Comparison of ENCODE assay signal across 11 cellular contexts in the genomic region with DNA sequence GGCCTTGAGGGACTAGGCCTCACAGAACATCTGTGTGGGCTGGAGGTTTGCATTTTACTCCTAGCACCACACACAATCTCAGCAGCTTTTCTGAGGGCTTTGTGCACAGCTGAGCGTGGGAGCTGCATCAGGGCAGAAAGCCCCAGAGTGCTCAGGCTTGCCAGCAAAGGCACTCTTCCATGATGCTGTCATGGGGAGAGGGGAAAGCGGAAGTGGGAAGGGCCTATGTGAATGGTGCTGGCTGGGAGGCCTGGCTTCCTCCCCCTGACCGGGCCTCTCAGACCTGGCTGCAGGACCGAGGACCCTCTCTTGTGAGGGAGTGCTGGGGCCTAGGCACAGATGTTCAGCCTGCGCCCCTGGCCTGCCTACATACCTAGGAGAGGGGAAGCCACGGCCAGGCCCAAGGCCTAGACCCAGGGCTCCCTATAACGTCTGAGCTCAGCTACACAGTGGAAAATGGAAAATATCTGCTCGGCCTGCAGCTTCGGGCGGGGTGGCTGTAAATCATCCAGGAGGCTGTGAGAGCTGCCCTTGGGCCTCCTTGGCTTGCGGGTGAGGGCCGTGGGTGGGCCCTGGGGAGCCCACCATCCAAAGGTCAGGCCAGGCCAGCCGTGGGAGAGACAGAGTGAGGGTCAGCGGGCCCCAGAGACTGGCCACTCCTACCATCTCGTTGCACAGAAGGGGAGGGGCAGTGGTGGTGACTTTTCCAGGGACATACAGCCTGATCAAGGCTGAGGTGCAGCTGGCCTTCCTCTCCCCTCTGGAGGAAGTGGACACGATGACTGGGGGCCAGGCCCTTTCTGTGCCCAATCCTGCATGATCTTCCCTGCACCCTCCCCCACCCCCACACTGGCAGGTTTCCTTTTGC. TPM values are rescaled to one million over a fixed set of nuclear protein-coding genes. Genes with fewer than 3 reads are reported as not detected.
DNase-seq lines count a peak whose midpoint lies in the region; ATAC-seq and TF ChIP-seq lines count a peak whose summit lies in the region.
"Had no signal": no experiment of that assay in that cellular context is flagged by ENCODE, and none has a peak within 500 bp of the region (broad histone marks: within the 10 kb centered on the region; RNA-seq: fewer than 3 reads in every experiment).

No MANE protein-coding gene starts in this region.

- H3K4me1 Mint-ChIP-seq in chondrocyte (ENCODE audit: low read depth): peaks cover 91% of the 10 kb centered on the region
- H3K4me1 Mint-ChIP-seq in activated CD8-positive, alpha-beta T cell treated with anti-CD3 and anti-CD28 coated beads, Interleukin-2, amount 10 ng/mL, durations not matched to agents 7 days and 5 days (ENCODE audit: low read depth): no peaks in the 10 kb centered on the region
- H3K4me1 Mint-ChIP-seq in activated T-cell treated with anti-CD3 and anti-CD28 coated beads, Interleukin-2, amount 50 U/mL, for 4 hours (ENCODE audit: low read depth): no peaks in the 10 kb centered on the region
- peaks cover 0 to 1% (median 0%) of the 10 kb centered on the region in 7 donors for H3K4me1 Mint-ChIP-seq in naive thymus-derived CD4-positive, alpha-beta T cell

- intact Hi-C loops in sigmoid colon (cut with DNase I): no loop called here
- intact Hi-C loops in naive thymus-derived CD4-positive, alpha-beta T cell (cut with micrococcal nuclease): no loop called here

- H3K4me3 Mint-ChIP-seq in chondrocyte (ENCODE audit: unreplicated experiment): peak overlapping the region; percentile 25
- no peak overlapping the region for H3K4me3 Mint-ChIP-seq in activated CD8-positive, alpha-beta T cell treated with anti-CD3 and anti-CD28 coated beads, Interleukin-2, amount 10 ng/mL, durations not matched to agents 7 days and 5 days
- no peak overlapping the region for H3K4me3 Mint-ChIP-seq in activated T-cell treated with anti-CD3 and anti-CD28 coated beads, Interleukin-2, amount 50 U/mL, for 4 hours
- H3K4me3 Mint-ChIP-seq in naive thymus-derived CD4-positive, alpha-beta T cell: no peak overlapping the region

- H3K9me3 ChIP-seq in sigmoid colon: no peaks in the 10 kb centered on the region
- H3K9me3 ChIP-seq in naive thymus-derived CD4-positive, alpha-beta T cell (ENCODE audit: control insufficient read depth in 2 of 3, low read length in 3 of 3): no peaks in the 10 kb centered on the region
- H3K9me3 ChIP-seq: Caco-2 had no signal

- H3K27ac Mint-ChIP-seq in chondrocyte (ENCODE audit: unreplicated experiment): peak overlapping the region; percentile 91
- H3K27ac Mint-ChIP-seq in activated CD8-positive, alpha-beta T cell treated with anti-CD3 and anti-CD28 coated beads, Interleukin-2, amount 10 ng/mL, durations not matched to agents 7 days and 5 days: no peak overlapping the region
- no peak overlapping the region for H3K27ac Mint-ChIP-seq in naive thymus-derived CD4-positive, alpha-beta T cell

- TF ChIP-seq POLR2A in sigmoid colon (IDR thresholded peaks at IDR 0.05): no peak

- ATAC-seq in activated CD8-positive, alpha-beta T cell treated with anti-CD3 and anti-CD28 coated beads, Interleukin-2, amount 10 ng/mL, durations not matched to agents 7 days and 5 days: no peak
- ATAC-seq in activated T-cell treated with anti-CD3 and anti-CD28 coated beads, Interleukin-2, amount 50 U/mL, for 4 hours: no peak
- no peak for ATAC-seq in naive thymus-derived CD4-positive, alpha-beta T cell
- ATAC-seq: foreskin keratinocyte had no signal

- no peak for TF ChIP-seq CTCF in chondrocyte (IDR thresholded peaks at IDR 0.05)
- TF ChIP-seq CTCF in sigmoid colon (IDR thresholded peaks at IDR 0.05): no peak

- 53 to 63% methylated on average over 16 of the region's 16 CpGs for WGBS in sigmoid colon, 2 donors

- no peak overlapping the region for H3K4me3 ChIP-seq in sigmoid colon
- H3K4me3 ChIP-seq in naive thymus-derived CD4-positive, alpha-beta T cell (ENCODE audit: low read length): no peak overlapping the region

- H3K27me3 Mint-ChIP-seq in chondrocyte (ENCODE audit: low read depth): no peaks in the 10 kb centered on the region
- H3K27me3 Mint-ChIP-seq in activated CD8-positive, alpha-beta T cell treated with anti-CD3 and anti-CD28 coated beads, Interleukin-2, amount 10 ng/mL, durations not matched to agents 7 days and 5 days (ENCODE audit: low read depth): peaks cover 12% of the 10 kb centered on the region
- H3K27me3 Mint-ChIP-seq in activated T-cell treated with anti-CD3 and anti-CD28 coated beads, Interleukin-2, amount 50 U/mL, for 4 hours (ENCODE audit: low read depth): peaks cover 13% of the 10 kb centered on the region
- H3K27me3 Mint-ChIP-seq in naive thymus-derived CD4-positive, alpha-beta T cell: peaks cover 0 to 30% (median 21%) of the 10 kb centered on the region in 5 donors

- DNase-seq in ELF-1 (ENCODE audit: low read depth, low spot score) (peak; percentile 57), chondrocyte (ENCODE audit: low spot score) (peak; percentile 62), islet precursor cell (peak; percentile 61), sigmoid colon (peak; percentile 86), kidney tubule cell (ENCODE audit: low spot score) (no peak)
- DNase-seq in activated CD8-positive, alpha-beta T cell treated with anti-CD3 and anti-CD28 coated beads, Interleukin-2, amount 10 ng/mL, durations not matched to agents 7 days and 5 days: no peak
- no peak for DNase-seq in activated T-cell treated with anti-CD3 and anti-CD28 coated beads, Interleukin-2, amount 50 U/mL, for 4 hours
- no peak for DNase-seq in naive thymus-derived CD4-positive, alpha-beta T cell
- DNase-seq: foreskin keratinocyte had no signal

- TF ChIP-seq EP300 in sigmoid colon (IDR thresholded peaks at IDR 0.05): no peak

- no peaks in the 10 kb centered on the region for H3K27me3 ChIP-seq in sigmoid colon
- H3K27me3 ChIP-seq in naive thymus-derived CD4-positive, alpha-beta T cell (ENCODE audit: control insufficient read depth in 2 of 2, insufficient read depth in 2 of 2, low read length in 2 of 2): no peaks in the 10 kb centered on the region

- H3K36me3 ChIP-seq in sigmoid colon: no peaks in the 10 kb centered on the region
- no peaks in the 10 kb centered on the region for H3K36me3 ChIP-seq in naive thymus-derived CD4-positive, alpha-beta T cell (ENCODE audit: control insufficient read depth in 2 of 3, insufficient read depth in 3 of 3, low read length in 3 of 3)

- no peaks in the 10 kb centered on the region for H3K36me3 Mint-ChIP-seq in chondrocyte (ENCODE audit: low read depth)
- H3K36me3 Mint-ChIP-seq in activated CD8-positive, alpha-beta T cell treated with anti-CD3 and anti-CD28 coated beads, Interleukin-2, amount 10 ng/mL, durations not matched to agents 7 days and 5 days (ENCODE audit: low read depth): no peaks in the 10 kb centered on the region
- H3K36me3 Mint-ChIP-seq in activated T-cell treated with anti-CD3 and anti-CD28 coated beads, Interleukin-2, amount 50 U/mL, for 4 hours (ENCODE audit: insufficient read depth): no peaks in the 10 kb centered on the region
- no peaks in the 10 kb centered on the region for H3K36me3 Mint-ChIP-seq in naive thymus-derived CD4-positive, alpha-beta T cell

- peaks cover 0 to 34% (median 28%) of the 10 kb centered on the region in 4 donors for H3K4me1 ChIP-seq in sigmoid colon
- H3K4me1 ChIP-seq in naive thymus-derived CD4-positive, alpha-beta T cell (ENCODE audit: control insufficient read depth in 2 of 2, insufficient read depth in 2 of 2, low read length in 2 of 2): no peaks in the 10 kb centered on the region
- H3K4me1 ChIP-seq: foreskin keratinocyte had no signal

- POLR2A ChIA-PET in activated CD8-positive, alpha-beta T cell treated with anti-CD3 and anti-CD28 coated beads, Interleukin-2, amount 10 ng/mL, durations not matched to agents 7 days and 5 days (lab: Charles Lee): interaction anchor here (0.7 kb wide), 1 partner anchor 47 kb away, joined by 3 read pairs; no protein-coding TSS in a partner anchor
- POLR2A ChIA-PET in naive thymus-derived CD4-positive, alpha-beta T cell (lab: Charles Lee): no interaction called here

- peak overlapping the region; percentile 65 to 78 (median 72) for H3K27ac ChIP-seq in sigmoid colon
- no peak overlapping the region for H3K27ac ChIP-seq in naive thymus-derived CD4-positive, alpha-beta T cell (ENCODE audit: low read depth, low read length)
- H3K27ac ChIP-seq: foreskin keratinocyte had no signal

- no peaks in the 10 kb centered on the region for H3K9me3 Mint-ChIP-seq in chondrocyte (ENCODE audit: low read depth)
- H3K9me3 Mint-ChIP-seq in activated CD8-positive, alpha-beta T cell treated with anti-CD3 and anti-CD28 coated beads, Interleukin-2, amount 10 ng/mL, durations not matched to agents 7 days and 5 days (ENCODE audit: insufficient read depth): no peaks in the 10 kb centered on the region
- H3K9me3 Mint-ChIP-seq in activated T-cell treated with anti-CD3 and anti-CD28 coated beads, Interleukin-2, amount 50 U/mL, for 4 hours: no peaks in the 10 kb centered on the region
- no peaks in the 10 kb centered on the region for H3K9me3 Mint-ChIP-seq in naive thymus-derived CD4-positive, alpha-beta T cell

- CTCF ChIA-PET in activated CD8-positive, alpha-beta T cell treated with anti-CD3 and anti-CD28 coated beads, Interleukin-2, amount 10 ng/mL, durations not matched to agents 7 days and 5 days (lab: Charles Lee): no interaction called here
- CTCF ChIA-PET in naive thymus-derived CD4-positive, alpha-beta T cell (lab: Charles Lee): no interaction called here

RNA-seq across cellular contexts. Expression of a gene that starts 22.7 kb away (rescaled TPM):
- 31.1 to 37.0 TPM (median 36.0 TPM) in 3 replicates for total RNA-seq in chondrocyte
- 1 to 10 TPM; 2.1 to 6.4 (median 2.9) TPM for total RNA-seq in sigmoid colon
- under 1 TPM; 0.23 to 0.76 (median 0.60) TPM for polyA plus RNA-seq in sigmoid colon
- 1 to 10 TPM; 1.9 to 2.2 TPM for total RNA-seq in activated CD8-positive, alpha-beta T cell treated with anti-CD3 and anti-CD28 coated beads, Interleukin-2, amount 10 ng/mL, durations not matched to agents 7 days and 5 days
- under 1 TPM in 2 of 3 donors, not detected in 1; 0.28 to 0.30 TPM for total RNA-seq in activated T-cell treated with anti-CD3 and anti-CD28 coated beads, Interleukin-2, amount 50 U/mL, for 4 hours
- total RNA-seq in naive thymus-derived CD4-positive, alpha-beta T cell: 1 to 10 TPM in 1 of 5 experiments, not detected in 4; 1.6 TPM
- polyA plus RNA-seq in naive thymus-derived CD4-positive, alpha-beta T cell: not detected
- total RNA-seq: activated CD8-positive, alpha-beta memory T cell treated with anti-CD3 and anti-CD28 coated beads for 36 hours; foreskin keratinocyte had no signal

Comparison
In these comparisons a context has a peak if more than half of its experiments do, and no peak if none do; other contexts are left out.
1. DNase-seq: peak in ELF-1 (single experiment), chondrocyte (single experiment), islet precursor cell (single experiment) and sigmoid colon (single experiment); none in activated CD8-positive, alpha-beta T cell treated with anti-CD3 and anti-CD28 coated beads, Interleukin-2, amount 10 ng/mL, durations not matched to agents 7 days and 5 days (single experiment), activated T-cell treated with anti-CD3 and anti-CD28 coated beads, Interleukin-2, amount 50 U/mL, for 4 hours (single experiment), naive thymus-derived CD4-positive, alpha-beta T cell (0 of 9) and kidney tubule cell (single experiment).